ENCODE assay signal across 8 cellular contexts in the genomic region with DNA sequence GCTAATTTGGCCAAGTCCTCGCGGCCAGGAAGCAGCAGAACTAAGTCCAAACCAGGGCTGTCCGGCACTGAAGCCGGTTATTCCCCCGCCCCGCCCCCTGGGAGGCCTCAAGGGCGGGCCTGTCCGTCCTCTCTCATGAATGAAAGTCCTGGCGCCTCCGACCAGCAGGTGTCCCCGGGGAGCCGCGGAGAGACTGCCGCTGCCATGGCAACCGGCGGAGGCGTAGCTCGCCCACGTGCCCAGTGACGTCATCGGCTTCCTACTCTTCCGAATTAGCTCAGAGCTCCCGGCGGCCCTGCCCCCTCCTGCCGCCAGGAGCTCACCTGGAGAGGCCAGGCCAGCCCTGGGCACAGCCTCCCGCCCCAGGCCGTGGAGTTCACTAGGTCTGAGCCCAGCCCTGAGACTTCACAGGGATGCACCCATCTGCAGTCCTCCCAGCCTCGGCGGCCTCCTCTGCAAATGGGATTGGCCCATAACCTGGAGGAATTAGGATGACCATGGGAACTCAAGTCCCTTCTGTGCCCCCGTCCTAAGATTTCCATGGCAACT. TPM values are rescaled to one million over a fixed set of nuclear protein-coding genes. Genes with fewer than 3 reads are reported as not detected.
DNase-seq lines count a peak whose midpoint lies in the region; ATAC-seq and TF ChIP-seq lines count a peak whose summit lies in the region.

No MANE protein-coding gene starts in this region.

- peak; percentile 81 for TF ChIP-seq CTCF in 22Rv1 (IDR thresholded peaks at IDR 0.05)
- peak; percentile 60 for TF ChIP-seq CTCF in WERI-Rb-1 (IDR thresholded peaks at IDR 0.05; ENCODE audit: low read depth, low read length)
- TF ChIP-seq CTCF in mammary epithelial cell (conservative IDR thresholded peaks at IDR 0.05 in 1 of 2, IDR thresholded peaks at IDR 0.05 in 1 of 2; ENCODE audit: extremely low read depth in 1 of 2, insufficient read depth in 1 of 2, low read depth in 1 of 2, low read length in 2 of 2): peak; percentile 44 to 89

- H2AFZ ChIP-seq in mammary epithelial cell (ENCODE audit: low read depth, low read length): peak overlapping the region; percentile 72

- peaks cover 2% of the 10 kb centered on the region for H4K20me1 ChIP-seq in mammary epithelial cell (ENCODE audit: insufficient read depth, low read length)

- DNase-seq in NCI-H2196 treated with DMSO at 0.1 percent for 48 hours (lab: John Stamatoyannopoulos, UW; ENCODE audit: unreplicated experiment) (peak; percentile 79), WERI-Rb-1 (peak; percentile 95), mammary epithelial cell (peak; percentile 98)

- no TSS peak for BruUV-seq in mammary epithelial cell (replicated peaks; lab: Mats Ljungman, UMichigan)

- H3K27me3 ChIP-seq in WERI-Rb-1 (ENCODE audit: insufficient read depth, low read depth, severe bottlenecking): no peaks in the 10 kb centered on the region
- H3K27me3 ChIP-seq in mammary epithelial cell (ENCODE audit: insufficient read depth, low read length): no peaks in the 10 kb centered on the region
- no peaks in the 10 kb centered on the region for H3K27me3 ChIP-seq in skeletal muscle satellite cell (ENCODE audit: control insufficient read depth, insufficient read depth, low read length)

- peak overlapping the region; percentile 98 for H3K27ac ChIP-seq in 22Rv1
- peak overlapping the region; percentile 56 for H3K27ac ChIP-seq in WERI-Rb-1
- peak overlapping the region; percentile 26 for H3K27ac ChIP-seq in mammary epithelial cell (ENCODE audit: insufficient read depth, low read depth, low read length)

- H3K4me3 ChIP-seq in WERI-Rb-1 (ENCODE audit: low read depth, low read length) (peak overlapping the region; percentile 55), mammary epithelial cell (replicated peaks in 1 of 3; ENCODE audit: insufficient read depth in 1 of 3, low read depth in 2 of 3, low read length in 3 of 3) (peak overlapping the region; percentile 7 to 92 (median 72)), iPS-18c (ENCODE audit: insufficient read depth, low read depth, low read length) (peak overlapping the region; percentile 91), skeletal muscle satellite cell (ENCODE audit: low read length) (peak overlapping the region; percentile 88)

- H3K9ac ChIP-seq in mammary epithelial cell (ENCODE audit: insufficient read depth, low read length) (peak overlapping the region; percentile 38), skeletal muscle satellite cell (ENCODE audit: low read depth, low read length) (peak overlapping the region; percentile 84)

- ATAC-seq in GM18517 (IDR thresholded peaks at IDR 0.05; ENCODE audit: unreplicated experiment) (peak; percentile 56), HG03103 (IDR thresholded peaks at IDR 0.05; ENCODE audit: low read depth, unreplicated experiment) (peak; percentile 30)

- CTCF ChIA-PET in mammary epithelial cell (lab: Charles Lee; ENCODE audit: low non-redundant PET): interaction anchor here (0.5 to 0.7 kb wide), 5 partner anchors 29 to 322 kb away, joined by 3 to 8 read pairs (median 5); no protein-coding TSS in a partner anchor

- in situ Hi-C loops in mammary epithelial cell (cut with MboI; ENCODE audit: low sequenced_read_pairs in 2 of 2): loop anchor here in 1 of 2 donors (5.0 kb wide), 1 partner anchor 77 kb away; no protein-coding TSS in a partner anchor

- peaks cover 16% of the 10 kb centered on the region for H3K4me1 ChIP-seq in mammary epithelial cell (ENCODE audit: insufficient read depth, low read length)
- H3K4me1 ChIP-seq in skeletal muscle satellite cell (ENCODE audit: control insufficient read depth, insufficient read depth, low read length): peaks cover 20% of the 10 kb centered on the region

- intact Hi-C loops in mammary epithelial cell (cut with micrococcal nuclease): loop anchor here (1.0 to 10.0 kb wide), 5 partner anchors 21 to 325 kb away; a partner anchor contains a TSS

- H3K9me3 ChIP-seq in WERI-Rb-1 (ENCODE audit: severe bottlenecking) (no peaks in the 10 kb centered on the region), mammary epithelial cell (replicated peaks; ENCODE audit: insufficient read depth, low read length) (no peaks in the 10 kb centered on the region), iPS-18c (ENCODE audit: control insufficient read depth, insufficient read depth, low read length) (no peaks in the 10 kb centered on the region), skeletal muscle satellite cell (replicated peaks; ENCODE audit: low read length) (no peaks in the 10 kb centered on the region)

- dilution Hi-C loops in mammary epithelial cell (cut with HindIII; ENCODE audit: low sequenced_read_pairs): no loop called here

- under 1% methylated on average over 25 of the region's 30 CpGs for WGBS in mammary epithelial cell (ENCODE audit: low coverage, missing lambda C conversion rate)

- H3K79me2 ChIP-seq in mammary epithelial cell (ENCODE audit: insufficient read depth, low read length): no peaks in the 10 kb centered on the region

- H3K4me2 ChIP-seq in mammary epithelial cell (ENCODE audit: insufficient read depth, low read depth, low read length) (peak overlapping the region; percentile 93), skeletal muscle satellite cell (ENCODE audit: low read length) (peak overlapping the region; percentile 89)

- H3K36me3 ChIP-seq in WERI-Rb-1 (no peaks in the 10 kb centered on the region), mammary epithelial cell (ENCODE audit: insufficient read depth, low read length) (no peaks in the 10 kb centered on the region), skeletal muscle satellite cell (ENCODE audit: insufficient read depth, low read length) (peaks cover 22% of the 10 kb centered on the region)

RNA-seq across cellular contexts. Expression of a gene that starts 1.3 kb away (rescaled TPM):
- total RNA-seq in mammary epithelial cell: 1 to 10 TPM; 6.8 to 7.4 TPM
- polyA plus RNA-seq in mammary epithelial cell: 3.2 TPM
- polyA minus RNA-seq in mammary epithelial cell: 0.36 TPM
- 14.2 and 18.8 TPM in 2 replicates for total RNA-seq in skeletal muscle satellite cell (2012; rRNA removed)

RNA-seq across cellular contexts. Expression of a gene that starts 13.7 kb away (rescaled TPM):
- 10 to 100 TPM; 38.5 to 72.0 TPM for total RNA-seq in mammary epithelial cell
- 42.1 TPM for polyA plus RNA-seq in mammary epithelial cell
- polyA minus RNA-seq in mammary epithelial cell: 13.5 TPM
- total RNA-seq in skeletal muscle satellite cell (2012; rRNA removed): 25.8 and 27.4 TPM in 2 replicates

RNA-seq across cellular contexts. Expression of a gene that starts 20.5 kb away (rescaled TPM):
- 1 to 10 TPM; 4.3 to 8.0 TPM for total RNA-seq in mammary epithelial cell
- 3.5 TPM for polyA plus RNA-seq in mammary epithelial cell
- polyA minus RNA-seq in mammary epithelial cell: 2.7 TPM
- total RNA-seq in skeletal muscle satellite cell (2012; rRNA removed): 4.6 and 5.3 TPM in 2 replicates

RNA-seq across cellular contexts. Expression of a gene that starts 21.2 kb away (rescaled TPM):
- total RNA-seq in mammary epithelial cell: 10 to 100 TPM; 11.5 to 20.4 TPM
- polyA plus RNA-seq in mammary epithelial cell: 9.8 TPM
- polyA minus RNA-seq in mammary epithelial cell: 4.3 TPM
- 10.1 and 12.0 TPM in 2 replicates for total RNA-seq in skeletal muscle satellite cell (2012; rRNA removed)

RNA-seq across cellular contexts. Expression of a gene that starts 42.5 kb away (rescaled TPM):
- 10 to 100 TPM in 1 of 2 donors, 1 to 10 TPM in 1; 2.2 to 11.2 TPM for total RNA-seq in mammary epithelial cell
- 6.4 TPM for polyA plus RNA-seq in mammary epithelial cell
- polyA minus RNA-seq in mammary epithelial cell: 3.5 TPM
- 1.3 and 2.8 TPM in 2 replicates for total RNA-seq in skeletal muscle satellite cell (2012; rRNA removed)

Comparison
In these comparisons a context has a peak if more than half of its experiments do, and no peak if none do; other contexts are left out.
1. Peak in every context shown above with its lines: DNase-seq, ATAC-seq, H3K4me3 ChIP-seq and H3K27ac ChIP-seq.
2. H3K27ac ChIP-seq: peak in every context shown above with its lines; median percentile 98 in 22Rv1; 56 in WERI-Rb-1; 26 in mammary epithelial cell.